ENCODE assay signal across 19 cellular contexts in genomic region chr19:4319067-4319718, GRCh38. TPM values are rescaled to one million over a fixed set of nuclear protein-coding genes. Genes with fewer than 3 reads are reported as not detected.
DNase-seq lines count a peak whose midpoint lies in the region; ATAC-seq, FAIRE-seq and TF ChIP-seq lines count a peak whose summit lies in the region.
"Had no signal": no experiment of that assay in that cellular context is flagged by ENCODE, and none has a peak within 500 bp of the region (broad histone marks: within the 10 kb centered on the region; RNA-seq: fewer than 3 reads in every experiment).

No MANE protein-coding gene starts in this region.

- H3K4me2 ChIP-seq in K562 (ENCODE audit: insufficient read depth, low read length) = no peak overlapping the region
- H3K4me2 ChIP-seq: KMS-11 had no signal

- FAIRE-seq in K562 (lab: Jason Lieb, UNC) (no peak), pancreas (lab: Jason Lieb, UNC) (no peak)

- no peak for DNase-seq in activated naive CD8-positive, alpha-beta T cell treated with anti-CD3 and anti-CD28 coated beads, Interleukin-2, amount 10 ng/mL, durations not matched to agents 7 days and 5 days
- DNase-seq in activated naive CD8-positive, alpha-beta T cell treated with anti-CD3 and anti-CD28 coated beads for 36 hours = no peak
- DNase-seq in OCI-M1 (lab: John Stamatoyannopoulos, UW) (peak; percentile 4), K562 (ENCODE audit: extremely low read depth in 1 of 4, low spot score in 3 of 4) (no peak), posterior vena cava (ENCODE audit: low spot score) (no peak), pancreas (no peak)
- DNase-seq: CD8-positive, alpha-beta T cell; DND-41; GDM1; GOT3; HFFc6; MG63; NCI-H1417; NCI-H2029 treated with DMSO at 0.1 percent for 48 hours; NCI-H510A treated with DMSO at 0.1 percent for 48 hours; SIG-M5 had no signal

- no peaks in the 10 kb centered on the region for H3K4me1 Mint-ChIP-seq in activated naive CD8-positive, alpha-beta T cell treated with anti-CD3 and anti-CD28 coated beads, Interleukin-2, amount 10 ng/mL, durations not matched to agents 7 days and 5 days
- no peaks in the 10 kb centered on the region for H3K4me1 Mint-ChIP-seq in activated naive CD8-positive, alpha-beta T cell treated with anti-CD3 and anti-CD28 coated beads for 36 hours

- POLR2A ChIA-PET in activated naive CD8-positive, alpha-beta T cell treated with anti-CD3 and anti-CD28 coated beads, Interleukin-2, amount 10 ng/mL, durations not matched to agents 7 days and 5 days (lab: Charles Lee) = interaction anchor here (0.5 to 1.3 kb wide), 4 partner anchors 15 to 168 kb away, joined by 3 to 5 read pairs (median 4); partner anchors contain the start of gene FSD1
- POLR2A ChIA-PET in K562 (lab: Yijun Ruan, JAX) = interaction anchor here (0.8 kb wide), 1 partner anchor 31 kb away, joined by 3 read pairs; no protein-coding TSS in a partner anchor

- no peaks in the 10 kb centered on the region for H3K9me1 ChIP-seq in K562 (ENCODE audit: control insufficient read depth, insufficient read depth, low read length)

- H3K36me3 Mint-ChIP-seq in activated naive CD8-positive, alpha-beta T cell treated with anti-CD3 and anti-CD28 coated beads, Interleukin-2, amount 10 ng/mL, durations not matched to agents 7 days and 5 days = peaks cover 39% of the 10 kb centered on the region
- H3K36me3 Mint-ChIP-seq in activated naive CD8-positive, alpha-beta T cell treated with anti-CD3 and anti-CD28 coated beads for 36 hours = peaks cover 11% of the 10 kb centered on the region
- H3K36me3 Mint-ChIP-seq: CD8-positive, alpha-beta T cell had no signal

- H3K27me3 ChIP-seq in K562 (ENCODE audit: control insufficient read depth in 2 of 2, insufficient read depth in 2 of 2, low read length in 2 of 2) (no peaks in the 10 kb centered on the region), pancreas (no peaks in the 10 kb centered on the region)
- H3K27me3 ChIP-seq: MG63 had no signal

- TF ChIP-seq CTCF in K562 (IDR thresholded peaks at IDR 0.05 in 2 of 3, conservative IDR thresholded peaks at IDR 0.05 in 1 of 3; ENCODE audit: insufficient read depth in 2 of 3, low read depth in 1 of 3, low read length in 3 of 3) (no peak), pancreas (IDR thresholded peaks at IDR 0.05) (no peak)

- H3K79me2 ChIP-seq in K562 (ENCODE audit: control insufficient read depth, insufficient read depth, low read length) = no peaks in the 10 kb centered on the region

- H3K9ac ChIP-seq in K562 (ENCODE audit: insufficient read depth in 1 of 2, low read depth in 2 of 2, low read length in 2 of 2) = no peak overlapping the region
- H3K9ac ChIP-seq: KMS-11 had no signal

- H3K4me1 ChIP-seq in K562 (replicated peaks in 1 of 2; ENCODE audit: control insufficient read depth in 2 of 2, insufficient read depth in 2 of 2, low read length in 2 of 2) (peaks cover 0 to 22% of the 10 kb centered on the region in 2 experiments; a peak in 3 of 5 replicates), pancreas (no peaks in the 10 kb centered on the region)

- H4K20me1 ChIP-seq in K562 (replicated peaks; ENCODE audit: control insufficient read depth, insufficient read depth, low read length) = no peaks in the 10 kb centered on the region

- H3K36me3 ChIP-seq in K562 (ENCODE audit: control insufficient read depth, insufficient read depth, low read length) (no peaks in the 10 kb centered on the region), pancreas (no peaks in the 10 kb centered on the region)
- H3K36me3 ChIP-seq: MG63 had no signal

- H3K27ac ChIP-seq in K562 (ENCODE audit: extremely low read depth, low read depth, low read length) = no peak overlapping the region
- H3K27ac ChIP-seq in pancreas = no peak overlapping the region
- H3K27ac ChIP-seq: KMS-11 had no signal

- H3K9me3 ChIP-seq in K562 (replicated peaks; ENCODE audit: control insufficient read depth, insufficient read depth, low read depth, low read length) (peaks cover 4% of the 10 kb centered on the region; the same call in 1 of the 2 replicates), pancreas (no peaks in the 10 kb centered on the region)
- H3K9me3 ChIP-seq: MG63 had no signal

- H3K9me3 Mint-ChIP-seq in activated naive CD8-positive, alpha-beta T cell treated with anti-CD3 and anti-CD28 coated beads, Interleukin-2, amount 10 ng/mL, durations not matched to agents 7 days and 5 days = peaks cover 21% of the 10 kb centered on the region
- peaks cover 10% of the 10 kb centered on the region for H3K9me3 Mint-ChIP-seq in activated naive CD8-positive, alpha-beta T cell treated with anti-CD3 and anti-CD28 coated beads for 36 hours
- H3K9me3 Mint-ChIP-seq: CD8-positive, alpha-beta T cell had no signal

- WGBS in K562 (ENCODE audit: insufficient coverage, low coverage, missing lambda C conversion rate) = 65% methylated on average over 2 of the region's 2 CpGs
- WGBS in pancreas, 2 donors = 76 to 93% methylated on average over 2 of the region's 2 CpGs

- CTCF ChIA-PET in K562 (lab: Yijun Ruan, JAX; ENCODE audit: low intra/inter-chr PET ratio) = no interaction called here

- in situ Hi-C loops in K562 (cut with MboI) = no loop called here

- BruUV-seq in K562 (replicated peaks; lab: Mats Ljungman, UMichigan) = no TSS peak

- intact Hi-C loops in K562 (cut with micrococcal nuclease) (no loop called here), posterior vena cava (cut with DNase I) (no loop called here), pancreas (cut with DNase I) (no loop called here)

- no peak overlapping the region for H2AFZ ChIP-seq in K562 (ENCODE audit: low read depth, low read length)

- H3K27me3 Mint-ChIP-seq in activated naive CD8-positive, alpha-beta T cell treated with anti-CD3 and anti-CD28 coated beads, Interleukin-2, amount 10 ng/mL, durations not matched to agents 7 days and 5 days = no peaks in the 10 kb centered on the region
- no peaks in the 10 kb centered on the region for H3K27me3 Mint-ChIP-seq in activated naive CD8-positive, alpha-beta T cell treated with anti-CD3 and anti-CD28 coated beads for 36 hours

- no peak for ATAC-seq in activated naive CD8-positive, alpha-beta T cell treated with anti-CD3 and anti-CD28 coated beads, Interleukin-2, amount 10 ng/mL, durations not matched to agents 7 days and 5 days (ENCODE audit: low read depth)
- no peak for ATAC-seq in K562
- ATAC-seq in pancreas = no peak
- no peak for ATAC-seq in GM19395 (IDR thresholded peaks at IDR 0.05; ENCODE audit: unreplicated experiment)
- no peak for ATAC-seq in GM21717 (IDR thresholded peaks at IDR 0.05; ENCODE audit: unreplicated experiment)
- ATAC-seq: CD8-positive, alpha-beta T cell had no signal

- H3K4me3 ChIP-seq in K562 (no peak overlapping the region), pancreas (no peak overlapping the region)
- H3K4me3 ChIP-seq: MG63 had no signal

- H3K4me3 Mint-ChIP-seq in activated naive CD8-positive, alpha-beta T cell treated with anti-CD3 and anti-CD28 coated beads, Interleukin-2, amount 10 ng/mL, durations not matched to agents 7 days and 5 days = no peak overlapping the region
- H3K4me3 Mint-ChIP-seq in activated naive CD8-positive, alpha-beta T cell treated with anti-CD3 and anti-CD28 coated beads for 36 hours = no peak overlapping the region
- H3K4me3 Mint-ChIP-seq: CD8-positive, alpha-beta T cell; HFFc6 had no signal

- TF ChIP-seq EP300 in K562 (IDR thresholded peaks at IDR 0.05; ENCODE audit: low read length) = no peak

- no peak for TF ChIP-seq RAD21 in K562 (CRISPR knock-in tag; conservative IDR thresholded peaks at IDR 0.05 in 1 of 2, IDR thresholded peaks at IDR 0.05 in 1 of 2)

- TF ChIP-seq POLR2A in K562 (conservative IDR thresholded peaks at IDR 0.05) = no peak

- peak overlapping the region; percentile 55 for H3K27ac Mint-ChIP-seq in activated naive CD8-positive, alpha-beta T cell treated with anti-CD3 and anti-CD28 coated beads, Interleukin-2, amount 10 ng/mL, durations not matched to agents 7 days and 5 days
- no peak overlapping the region for H3K27ac Mint-ChIP-seq in activated naive CD8-positive, alpha-beta T cell treated with anti-CD3 and anti-CD28 coated beads for 36 hours
- H3K27ac Mint-ChIP-seq: CD8-positive, alpha-beta T cell; HFFc6 had no signal

RNA-seq across cellular contexts. Expression of gene FSD1, which starts 14.8 kb away (rescaled TPM):
- 10 to 100 TPM; 20.8 to 21.8 TPM for total RNA-seq in activated naive CD8-positive, alpha-beta T cell treated with anti-CD3 and anti-CD28 coated beads, Interleukin-2, amount 10 ng/mL, durations not matched to agents 7 days and 5 days
- total RNA-seq in activated naive CD8-positive, alpha-beta T cell treated with anti-CD3 and anti-CD28 coated beads for 36 hours = 10 to 100 TPM; 21.0 to 21.3 TPM
- total RNA-seq in K562 (2011; cell fraction: chromatin; rRNA removed; ENCODE audit: low replicate concordance) = 1.8 and 3.1 TPM in 2 replicates
- 1.7 and 2.8 TPM in 2 replicates for total RNA-seq in K562 (2011; cell fraction: nucleolus; rRNA removed)
- 0.92 and 1.4 TPM in 2 replicates for total RNA-seq in K562 (2011; cell fraction: nucleoplasm; rRNA removed)
- total RNA-seq in K562 (2014; rRNA removed) (0.65 and 0.77 TPM in 2 replicates), K562 (2014; rRNA removed; fragmentation: Illumina TruSeq; extraction: Trizol) (0.73 and 0.80 TPM in 2 replicates), K562 (2015; rRNA removed; fragmentation: Illumina TruSeq; extraction: Trizol) (0.49 and 0.69 TPM in 2 replicates), K562 (2021) (1.4 and 1.5 TPM in 2 replicates), posterior vena cava (not detected), pancreas (under 1 TPM in 1 of 6 donors, not detected in 5; 0.50 TPM)
- polyA plus RNA-seq in K562 (2011; rRNA removed) (0.87 and 1.2 TPM in 2 replicates), K562 (2014; fragmentation: Illumina TruSeq; extraction: Trizol) (0.29 and 1.9 TPM in 2 replicates), K562 (2014; fragmentation: Nextera tagmentation; extraction: Ambion mirVana) (under 1 TPM in 1 of 2 experiments, not detected in 1; 0.11 TPM), K562 (2014; rRNA removed) (0.78 and 1.1 TPM in 2 replicates), pancreas (under 1 TPM in 1 of 2 donors, not detected in 1; 0.21 TPM)
- polyA plus RNA-seq in K562 (2011; cell fraction: cytosol; rRNA removed) = 0.44 and 3.4 TPM in 2 replicates
- polyA plus RNA-seq in K562 (2011; cell fraction: nucleus; rRNA removed) = 2.1 and 3.7 TPM in 2 replicates
- polyA plus RNA-seq in K562 (2012) = 0.44 and 1.0 TPM in 2 replicates
- polyA minus RNA-seq in K562 (2011; rRNA and poly(A)+ RNA removed) = 0.33 and 0.49 TPM in 2 replicates
- not detected in 2 replicates for polyA minus RNA-seq in K562 (2011; cell fraction: cytosol; rRNA and poly(A)+ RNA removed)
- 0.22 and 0.81 TPM in 2 replicates for polyA minus RNA-seq in K562 (2011; cell fraction: nucleus; rRNA and poly(A)+ RNA removed)

RNA-seq across cellular contexts. Expression of gene TMIGD2, which starts 17.0 kb away (rescaled TPM):
- 10 to 100 TPM; 49.3 to 50.5 TPM for total RNA-seq in activated naive CD8-positive, alpha-beta T cell treated with anti-CD3 and anti-CD28 coated beads, Interleukin-2, amount 10 ng/mL, durations not matched to agents 7 days and 5 days
- total RNA-seq in activated naive CD8-positive, alpha-beta T cell treated with anti-CD3 and anti-CD28 coated beads for 36 hours = 10 to 100 TPM; 12.6 to 14.7 TPM
- total RNA-seq in K562 (2011; cell fraction: chromatin; rRNA removed; ENCODE audit: low replicate concordance) = not detected in 2 replicates
- not detected in 2 replicates for total RNA-seq in K562 (2011; cell fraction: nucleolus; rRNA removed)
- not detected in 2 replicates for total RNA-seq in K562 (2011; cell fraction: nucleoplasm; rRNA removed)
- not detected in 2 replicates for total RNA-seq in K562 (2014; rRNA removed)
- total RNA-seq in K562 (2014; rRNA removed; fragmentation: Illumina TruSeq; extraction: Trizol) = not detected in 2 replicates
- total RNA-seq in K562 (2015; rRNA removed; fragmentation: Illumina TruSeq; extraction: Trizol) = not detected in 2 replicates
- not detected in 2 replicates for total RNA-seq in K562 (2021)
- polyA plus RNA-seq in K562 (2011; rRNA removed) = not detected in 2 replicates
- polyA plus RNA-seq in K562 (2011; cell fraction: cytosol; rRNA removed) = 0.06 TPM in 1 of 2 replicates, not detected in the other
- not detected in 2 replicates for polyA plus RNA-seq in K562 (2011; cell fraction: nucleus; rRNA removed)
- 0.10 and 0.18 TPM in 2 replicates for polyA plus RNA-seq in K562 (2012)
- not detected in 2 replicates for polyA plus RNA-seq in K562 (2014; fragmentation: Illumina TruSeq; extraction: Trizol)
- polyA plus RNA-seq in K562 (2014; fragmentation: Nextera tagmentation; extraction: Ambion mirVana) = not detected
- polyA plus RNA-seq in K562 (2014; rRNA removed) = not detected in 2 replicates
- not detected in 2 replicates for polyA minus RNA-seq in K562 (2011; rRNA and poly(A)+ RNA removed)
- polyA minus RNA-seq in K562 (2011; cell fraction: cytosol; rRNA and poly(A)+ RNA removed) = not detected in 2 replicates
- not detected in 2 replicates for polyA minus RNA-seq in K562 (2011; cell fraction: nucleus; rRNA and poly(A)+ RNA removed)
- total RNA-seq in posterior vena cava = under 1 TPM in 1 of 2 donors, not detected in 1; 0.38 TPM
- total RNA-seq in pancreas = under 1 TPM in 2 of 6 donors, not detected in 4; 0.16 to 0.28 TPM
- not detected for polyA plus RNA-seq in pancreas
- total RNA-seq: HFFc6 had no signal

RNA-seq across cellular contexts. Expression of gene STAP2, which starts 19.4 kb away (rescaled TPM):
- 1 to 10 TPM; 8.4 to 8.8 TPM for total RNA-seq in activated naive CD8-positive, alpha-beta T cell treated with anti-CD3 and anti-CD28 coated beads, Interleukin-2, amount 10 ng/mL, durations not matched to agents 7 days and 5 days
- 10 to 100 TPM; 12.3 to 13.1 TPM for total RNA-seq in activated naive CD8-positive, alpha-beta T cell treated with anti-CD3 and anti-CD28 coated beads for 36 hours
- 2.7 and 6.6 TPM in 2 replicates for total RNA-seq in K562 (2011; cell fraction: chromatin; rRNA removed; ENCODE audit: low replicate concordance)
- 8.7 and 10.8 TPM in 2 replicates for total RNA-seq in K562 (2011; cell fraction: nucleolus; rRNA removed)
- 4.0 and 6.0 TPM in 2 replicates for total RNA-seq in K562 (2011; cell fraction: nucleoplasm; rRNA removed)
- total RNA-seq in K562 (2014; rRNA removed) (4.3 and 7.8 TPM in 2 replicates), K562 (2014; rRNA removed; fragmentation: Illumina TruSeq; extraction: Trizol) (2.3 and 3.9 TPM in 2 replicates), K562 (2015; rRNA removed; fragmentation: Illumina TruSeq; extraction: Trizol) (3.5 and 4.5 TPM in 2 replicates), K562 (2021) (5.7 and 8.2 TPM in 2 replicates), posterior vena cava (1 to 10 TPM; 2.1 to 2.7 TPM), pancreas (10 to 100 TPM; 17.4 to 45.4 (median 23.3) TPM)
- polyA plus RNA-seq in K562 (2011; rRNA removed) (4.3 and 4.7 TPM in 2 replicates), K562 (2014; fragmentation: Illumina TruSeq; extraction: Trizol) (5.3 and 5.4 TPM in 2 replicates), K562 (2014; fragmentation: Nextera tagmentation; extraction: Ambion mirVana) (1 to 10 TPM; 1.2 to 3.6 TPM), K562 (2014; rRNA removed) (5.8 and 9.8 TPM in 2 replicates), pancreas (10 to 100 TPM; 46.6 to 65.5 TPM)
- polyA plus RNA-seq in K562 (2011; cell fraction: cytosol; rRNA removed) = 5.4 and 13.5 TPM in 2 replicates
- 5.6 and 10.5 TPM in 2 replicates for polyA plus RNA-seq in K562 (2011; cell fraction: nucleus; rRNA removed)
- 1.4 and 4.8 TPM in 2 replicates for polyA plus RNA-seq in K562 (2012)
- polyA minus RNA-seq in K562 (2011; rRNA and poly(A)+ RNA removed) = 1.2 and 3.1 TPM in 2 replicates
- 2.0 and 2.6 TPM in 2 replicates for polyA minus RNA-seq in K562 (2011; cell fraction: cytosol; rRNA and poly(A)+ RNA removed)
- 1.1 and 3.2 TPM in 2 replicates for polyA minus RNA-seq in K562 (2011; cell fraction: nucleus; rRNA and poly(A)+ RNA removed)

RNA-seq across cellular contexts. Expression of gene MPND, which starts 24.2 kb away (rescaled TPM):
- 10 to 100 TPM; 23.7 to 26.2 TPM for total RNA-seq in activated naive CD8-positive, alpha-beta T cell treated with anti-CD3 and anti-CD28 coated beads, Interleukin-2, amount 10 ng/mL, durations not matched to agents 7 days and 5 days
- total RNA-seq in activated naive CD8-positive, alpha-beta T cell treated with anti-CD3 and anti-CD28 coated beads for 36 hours = 10 to 100 TPM; 15.6 to 18.8 TPM
- 6.5 and 16.7 TPM in 2 replicates for total RNA-seq in K562 (2011; cell fraction: chromatin; rRNA removed; ENCODE audit: low replicate concordance)
- total RNA-seq in K562 (2011; cell fraction: nucleolus; rRNA removed) = 12.6 and 12.8 TPM in 2 replicates
- 6.2 and 6.5 TPM in 2 replicates for total RNA-seq in K562 (2011; cell fraction: nucleoplasm; rRNA removed)
- 3.6 and 5.7 TPM in 2 replicates for total RNA-seq in K562 (2014; rRNA removed)
- 1.5 and 1.9 TPM in 2 replicates for total RNA-seq in K562 (2014; rRNA removed; fragmentation: Illumina TruSeq; extraction: Trizol)
- 7.8 and 8.0 TPM in 2 replicates for total RNA-seq in K562 (2015; rRNA removed; fragmentation: Illumina TruSeq; extraction: Trizol)
- 14.0 and 16.2 TPM in 2 replicates for total RNA-seq in K562 (2021)
- 3.9 and 4.3 TPM in 2 replicates for polyA plus RNA-seq in K562 (2011; rRNA removed)
- polyA plus RNA-seq in K562 (2011; cell fraction: cytosol; rRNA removed) = 4.7 and 8.9 TPM in 2 replicates
- 4.8 and 7.2 TPM in 2 replicates for polyA plus RNA-seq in K562 (2011; cell fraction: nucleus; rRNA removed)
- polyA plus RNA-seq in K562 (2012) = 13.5 and 16.5 TPM in 2 replicates
- polyA plus RNA-seq in K562 (2014; fragmentation: Illumina TruSeq; extraction: Trizol) = 5.5 and 7.6 TPM in 2 replicates
- polyA plus RNA-seq in K562 (2014; fragmentation: Nextera tagmentation; extraction: Ambion mirVana) = 1 to 10 TPM in 1 of 2 experiments, under 1 TPM in 1; 0.25 to 1.3 TPM
- polyA plus RNA-seq in K562 (2014; rRNA removed) = 5.7 and 9.4 TPM in 2 replicates
- 1.3 and 1.9 TPM in 2 replicates for polyA minus RNA-seq in K562 (2011; rRNA and poly(A)+ RNA removed)
- 8.7 and 9.4 TPM in 2 replicates for polyA minus RNA-seq in K562 (2011; cell fraction: cytosol; rRNA and poly(A)+ RNA removed)
- 3.2 and 4.0 TPM in 2 replicates for polyA minus RNA-seq in K562 (2011; cell fraction: nucleus; rRNA and poly(A)+ RNA removed)
- total RNA-seq in posterior vena cava = 10 to 100 TPM; 11.2 to 12.1 TPM
- total RNA-seq in pancreas = 10 to 100 TPM; 11.8 to 20.0 (median 14.9) TPM
- polyA plus RNA-seq in pancreas = 10 to 100 TPM; 16.7 to 18.9 TPM

RNA-seq across cellular contexts. Expression of gene SHD, which starts 40.1 kb away (rescaled TPM):
- not detected for total RNA-seq in activated naive CD8-positive, alpha-beta T cell treated with anti-CD3 and anti-CD28 coated beads, Interleukin-2, amount 10 ng/mL, durations not matched to agents 7 days and 5 days
- total RNA-seq in activated naive CD8-positive, alpha-beta T cell treated with anti-CD3 and anti-CD28 coated beads for 36 hours = not detected
- 0.42 TPM in 1 of 2 replicates, not detected in the other for total RNA-seq in K562 (2011; cell fraction: chromatin; rRNA removed; ENCODE audit: low replicate concordance)
- not detected in 2 replicates for total RNA-seq in K562 (2011; cell fraction: nucleolus; rRNA removed)
- not detected in 2 replicates for total RNA-seq in K562 (2011; cell fraction: nucleoplasm; rRNA removed)
- total RNA-seq in K562 (2014; rRNA removed) (0.33 TPM in 1 of 2 replicates, not detected in the other), K562 (2014; rRNA removed; fragmentation: Illumina TruSeq; extraction: Trizol) (not detected in 2 replicates), K562 (2015; rRNA removed; fragmentation: Illumina TruSeq; extraction: Trizol) (0.15 TPM in 1 of 2 replicates, not detected in the other), K562 (2021) (0.38 and 0.62 TPM in 2 replicates), posterior vena cava (not detected), pancreas (not detected)
- polyA plus RNA-seq in K562 (2011; rRNA removed) (0.22 TPM in 1 of 2 replicates, not detected in the other), K562 (2014; fragmentation: Illumina TruSeq; extraction: Trizol) (0.42 TPM in 1 of 2 replicates, not detected in the other), K562 (2014; fragmentation: Nextera tagmentation; extraction: Ambion mirVana) (under 1 TPM; 0.13 to 0.18 TPM), K562 (2014; rRNA removed) (0.05 and 0.13 TPM in 2 replicates), pancreas (not detected)
- polyA plus RNA-seq in K562 (2011; cell fraction: cytosol; rRNA removed) = 0.21 and 0.49 TPM in 2 replicates
- polyA plus RNA-seq in K562 (2011; cell fraction: nucleus; rRNA removed) = 0.36 and 0.90 TPM in 2 replicates
- 0.78 and 1.4 TPM in 2 replicates for polyA plus RNA-seq in K562 (2012)
- not detected in 2 replicates for polyA minus RNA-seq in K562 (2011; rRNA and poly(A)+ RNA removed)
- not detected in 2 replicates for polyA minus RNA-seq in K562 (2011; cell fraction: cytosol; rRNA and poly(A)+ RNA removed)
- polyA minus RNA-seq in K562 (2011; cell fraction: nucleus; rRNA and poly(A)+ RNA removed) = not detected in 2 replicates
- total RNA-seq: HFFc6 had no signal

Comparison
In these comparisons a context has a peak if more than half of its experiments do, and no peak if none do; other contexts are left out.
1. RNA of gene FSD1, which starts 14.8 kb away (total RNA-seq): 20.8 to 21.8 TPM in activated naive CD8-positive, alpha-beta T cell treated with anti-CD3 and anti-CD28 coated beads, Interleukin-2, amount 10 ng/mL, durations not matched to agents 7 days and 5 days and 21.0 to 21.3 TPM in activated naive CD8-positive, alpha-beta T cell treated with anti-CD3 and anti-CD28 coated beads for 36 hours; 0.49 to 3.1 TPM in K562, not detected in posterior vena cava and 0.50 TPM in pancreas; every median in the first group is over 4 times any median in the second.
2. RNA of gene TMIGD2, which starts 17.0 kb away (total RNA-seq): 49.3 to 50.5 TPM in activated naive CD8-positive, alpha-beta T cell treated with anti-CD3 and anti-CD28 coated beads, Interleukin-2, amount 10 ng/mL, durations not matched to agents 7 days and 5 days and 12.6 to 14.7 TPM in activated naive CD8-positive, alpha-beta T cell treated with anti-CD3 and anti-CD28 coated beads for 36 hours; 0.38 TPM in posterior vena cava, 0.16 to 0.28 TPM in pancreas and not detected in K562; every median in the first group is over 4 times any median in the second.